In genomic region chr13:78674638-78675037, GRCh38 we compare ENCODE assay signal across 9 cellular contexts.
"Had no signal": no experiment of that assay in that cellular context is flagged by ENCODE, and none has a peak within 500 bp of the region (broad histone marks: within the 10 kb centered on the region; RNA-seq: fewer than 3 reads in every experiment).

No MANE protein-coding gene starts in this region.

- H3K27ac Mint-ChIP-seq: H9, HFFc6 had no signal

- H3K36me3 ChIP-seq: HAP-1 had no signal

- DNase-seq: GM23248, GOT3, H7, H9, HCEC 1CT, HFFc6 had no signal

- ATAC-seq: HCT116 had no signal

- FAIRE-seq: H54 had no signal

- H3K9me3 ChIP-seq: HAP-1 had no signal

- H3K4me3 Mint-ChIP-seq: H9, HFFc6 had no signal

- H3K9me3 Mint-ChIP-seq: H9, HFFc6 had no signal

- H3K27ac ChIP-seq: GM23248 had no signal

- H3K4me3 ChIP-seq: GM23248, HAP-1 had no signal

- H2AFZ ChIP-seq: GM23248 had no signal

- H3K9ac ChIP-seq: GM23248 had no signal
